In genomic region chr2:38706846-38707345, GRCh38 we compare ENCODE assay signal across 25 cellular contexts. TPM values are rescaled to one million over a fixed set of nuclear protein-coding genes. Genes with fewer than 3 reads are reported as not detected.
DNase-seq lines count a peak whose midpoint lies in the region; ATAC-seq and TF ChIP-seq lines count a peak whose summit lies in the region.
"Had no signal": no experiment of that assay in that cellular context is flagged by ENCODE, and none has a peak within 500 bp of the region (broad histone marks: within the 10 kb centered on the region; RNA-seq: fewer than 3 reads in every experiment).

No MANE protein-coding gene starts in this region.

- H3K4me3 Mint-ChIP-seq in T-helper 2 cell treated with Interferon-gamma antibody and Interleukin-4, amounts not matched to agents 5 μg/mL and 100 μg/mL, for 36 hours, result no peak overlapping the region
- no peak overlapping the region for H3K4me3 Mint-ChIP-seq in natural killer cell treated with Interleukin-12 subunit alpha and Interleukin-12 subunit beta and Interleukin-15 and Interleukin-18, amount 100 ng/mL, for 72 hours
- no peak overlapping the region for H3K4me3 Mint-ChIP-seq in natural killer cell
- H3K4me3 Mint-ChIP-seq in activated T-helper 17 cell treated with anti-CD3 and anti-CD28 coated beads, Interleukin-2, amount 50 U/mL, for 72 hours, result peak overlapping the region; percentile 50
- H3K4me3 Mint-ChIP-seq in stimulated activated naive CD8-positive, alpha-beta T cell treated with anti-CD3 and anti-CD28 coated beads, Interleukin-15, amount 100 ng/mL, for 72 hours, result peak overlapping the region in 1 of 2 donors; percentile 13
- H3K4me3 Mint-ChIP-seq: CD14-positive monocyte, GM23338, neural crest cell had no signal

- no peak for TF ChIP-seq CTCF in natural killer cell (IDR thresholded peaks at IDR 0.05)

- no peak for DNase-seq in T-helper 2 cell treated with Interferon-gamma antibody and Interleukin-4, amounts not matched to agents 5 μg/mL and 100 μg/mL, for 36 hours (ENCODE audit: low spot score)
- no peak for DNase-seq in T-helper 2 cell
- DNase-seq in natural killer cell treated with Interleukin-12 subunit alpha and Interleukin-12 subunit beta and Interleukin-15 and Interleukin-18, amount 100 ng/mL, for 72 hours (ENCODE audit: low spot score), result no peak
- DNase-seq in natural killer cell, result no peak
- DNase-seq in stimulated activated naive CD8-positive, alpha-beta T cell treated with anti-CD3 and anti-CD28 coated beads, Interleukin-15, amount 100 ng/mL, for 72 hours, result no peak
- no peak for DNase-seq in putamen (ENCODE audit: low spot score)
- DNase-seq in SKM-1 (lab: John Stamatoyannopoulos, UW; ENCODE audit: unreplicated experiment), result no peak
- DNase-seq: 8988T; activated CD4-positive, alpha-beta T cell treated with anti-CD3 and anti-CD28 coated beads, Interleukin-2, amount 50 U/mL, for 48 hours; activated T-cell treated with anti-CD3 and anti-CD28 coated beads for 4 hours; Kasumi-1; NCI-H1417 treated with DMSO at 0.1 percent for 48 hours; NCI-H2029 treated with DMSO at 0.1 percent for 48 hours; NCI-H524 treated with DMSO at 0.1 percent for 48 hours; NK-92 treated with Interleukin-12 subunit alpha and Interleukin-12 subunit beta, amount 100 ng/mL, for 24 hours; pancreas; PC-9; small intestine; stimulated activated naive CD4-positive, alpha-beta T cell had no signal

- intact Hi-C loops in natural killer cell (cut with micrococcal nuclease), result no loop called here

- H3K4me1 Mint-ChIP-seq in T-helper 2 cell treated with Interferon-gamma antibody and Interleukin-4, amounts not matched to agents 5 μg/mL and 100 μg/mL, for 36 hours (ENCODE audit: low read depth), result peaks cover 45% of the 10 kb centered on the region
- H3K4me1 Mint-ChIP-seq in natural killer cell treated with Interleukin-12 subunit alpha and Interleukin-12 subunit beta and Interleukin-15 and Interleukin-18, amount 100 ng/mL, for 72 hours (ENCODE audit: low read depth in 2 of 2), result peaks cover 23 to 24% of the 10 kb centered on the region in 2 donors
- peaks cover 8 to 18% of the 10 kb centered on the region in 2 donors for H3K4me1 Mint-ChIP-seq in natural killer cell
- peaks cover 45% of the 10 kb centered on the region for H3K4me1 Mint-ChIP-seq in activated T-helper 17 cell treated with anti-CD3 and anti-CD28 coated beads, Interleukin-2, amount 50 U/mL, for 72 hours
- H3K4me1 Mint-ChIP-seq in stimulated activated naive CD8-positive, alpha-beta T cell treated with anti-CD3 and anti-CD28 coated beads, Interleukin-15, amount 100 ng/mL, for 72 hours, result peaks cover 44% of the 10 kb centered on the region
- H3K4me1 Mint-ChIP-seq: CD14-positive monocyte had no signal

- peaks cover 5% of the 10 kb centered on the region for H3K9me3 Mint-ChIP-seq in T-helper 2 cell treated with Interferon-gamma antibody and Interleukin-4, amounts not matched to agents 5 μg/mL and 100 μg/mL, for 36 hours
- peaks cover 4% of the 10 kb centered on the region for H3K9me3 Mint-ChIP-seq in natural killer cell treated with Interleukin-12 subunit alpha and Interleukin-12 subunit beta and Interleukin-15 and Interleukin-18, amount 100 ng/mL, for 72 hours
- H3K9me3 Mint-ChIP-seq in natural killer cell, result peaks cover 3% of the 10 kb centered on the region in 2 donors
- H3K9me3 Mint-ChIP-seq in activated T-helper 17 cell treated with anti-CD3 and anti-CD28 coated beads, Interleukin-2, amount 50 U/mL, for 72 hours, result no peaks in the 10 kb centered on the region
- H3K9me3 Mint-ChIP-seq in stimulated activated naive CD8-positive, alpha-beta T cell treated with anti-CD3 and anti-CD28 coated beads, Interleukin-15, amount 100 ng/mL, for 72 hours, result peaks cover 6% of the 10 kb centered on the region in 2 donors

- no peaks in the 10 kb centered on the region for H3K27me3 Mint-ChIP-seq in T-helper 2 cell treated with Interferon-gamma antibody and Interleukin-4, amounts not matched to agents 5 μg/mL and 100 μg/mL, for 36 hours (ENCODE audit: low read depth)
- H3K27me3 Mint-ChIP-seq in natural killer cell treated with Interleukin-12 subunit alpha and Interleukin-12 subunit beta and Interleukin-15 and Interleukin-18, amount 100 ng/mL, for 72 hours, result no peaks in the 10 kb centered on the region
- H3K27me3 Mint-ChIP-seq in natural killer cell (ENCODE audit: low read depth in 2 of 2), result no peaks in the 10 kb centered on the region
- H3K27me3 Mint-ChIP-seq in activated T-helper 17 cell treated with anti-CD3 and anti-CD28 coated beads, Interleukin-2, amount 50 U/mL, for 72 hours, result no peaks in the 10 kb centered on the region
- H3K27me3 Mint-ChIP-seq in stimulated activated naive CD8-positive, alpha-beta T cell treated with anti-CD3 and anti-CD28 coated beads, Interleukin-15, amount 100 ng/mL, for 72 hours, result no peaks in the 10 kb centered on the region

- H3K36me3 Mint-ChIP-seq in T-helper 2 cell treated with Interferon-gamma antibody and Interleukin-4, amounts not matched to agents 5 μg/mL and 100 μg/mL, for 36 hours (ENCODE audit: low read depth), result peaks cover 42% of the 10 kb centered on the region
- H3K36me3 Mint-ChIP-seq in natural killer cell treated with Interleukin-12 subunit alpha and Interleukin-12 subunit beta and Interleukin-15 and Interleukin-18, amount 100 ng/mL, for 72 hours, result peaks cover 6% of the 10 kb centered on the region
- H3K36me3 Mint-ChIP-seq in natural killer cell, result no peaks in the 10 kb centered on the region
- peaks cover 86% of the 10 kb centered on the region for H3K36me3 Mint-ChIP-seq in activated T-helper 17 cell treated with anti-CD3 and anti-CD28 coated beads, Interleukin-2, amount 50 U/mL, for 72 hours (ENCODE audit: low read depth)

- ATAC-seq in natural killer cell treated with Interleukin-12 subunit alpha and Interleukin-12 subunit beta and Interleukin-15 and Interleukin-18, amount 100 ng/mL, for 72 hours, result no peak
- no peak for ATAC-seq in natural killer cell
- ATAC-seq in activated T-helper 17 cell treated with anti-CD3 and anti-CD28 coated beads, Interleukin-2, amount 50 U/mL, for 72 hours (replicated peaks), result no peak
- no peak for ATAC-seq in stimulated activated naive CD8-positive, alpha-beta T cell treated with anti-CD3 and anti-CD28 coated beads, Interleukin-15, amount 100 ng/mL, for 72 hours
- ATAC-seq: GM23338, left lobe of liver, pancreas, Right ventricle myocardium inferior had no signal

- peak overlapping the region; percentile 6 for H3K27ac Mint-ChIP-seq in T-helper 2 cell treated with Interferon-gamma antibody and Interleukin-4, amounts not matched to agents 5 μg/mL and 100 μg/mL, for 36 hours
- peak overlapping the region; percentile 21 to 34 for H3K27ac Mint-ChIP-seq in natural killer cell treated with Interleukin-12 subunit alpha and Interleukin-12 subunit beta and Interleukin-15 and Interleukin-18, amount 100 ng/mL, for 72 hours
- H3K27ac Mint-ChIP-seq in natural killer cell, result no peak overlapping the region
- peak overlapping the region; percentile 56 for H3K27ac Mint-ChIP-seq in activated T-helper 17 cell treated with anti-CD3 and anti-CD28 coated beads, Interleukin-2, amount 50 U/mL, for 72 hours
- H3K27ac Mint-ChIP-seq in stimulated activated naive CD8-positive, alpha-beta T cell treated with anti-CD3 and anti-CD28 coated beads, Interleukin-15, amount 100 ng/mL, for 72 hours, result peak overlapping the region; percentile 28 to 64
- H3K27ac Mint-ChIP-seq: GM23338 had no signal

RNA-seq across cellular contexts. Expression of gene GALM, which starts 41.0 kb away (rescaled TPM):
- total RNA-seq in natural killer cell treated with Interleukin-12 subunit alpha and Interleukin-12 subunit beta and Interleukin-15 and Interleukin-18, amount 100 ng/mL, for 72 hours, result 10 to 100 TPM; 19.9 to 50.0 TPM
- 10 to 100 TPM in 2 of 3 donors, 1 to 10 TPM in 1; 4.0 to 12.4 (median 11.0) TPM for total RNA-seq in natural killer cell
- 100 to 1,000 TPM in 1 of 2 donors, 10 to 100 TPM in 1; 85.2 to 123 TPM for total RNA-seq in activated T-helper 17 cell treated with anti-CD3 and anti-CD28 coated beads, Interleukin-2, amount 50 U/mL, for 72 hours

RNA-seq across cellular contexts. Expression of gene SRSF7, which starts 44.3 kb away (rescaled TPM):
- total RNA-seq in natural killer cell treated with Interleukin-12 subunit alpha and Interleukin-12 subunit beta and Interleukin-15 and Interleukin-18, amount 100 ng/mL, for 72 hours, result 100 to 1,000 TPM; 238 to 389 TPM
- total RNA-seq in natural killer cell, result 100 to 1,000 TPM; 323 to 538 (median 359) TPM
- total RNA-seq in activated T-helper 17 cell treated with anti-CD3 and anti-CD28 coated beads, Interleukin-2, amount 50 U/mL, for 72 hours, result 100 to 1,000 TPM; 199 to 366 TPM

Comparison
In these comparisons a context has a peak if more than half of its experiments do, and no peak if none do; other contexts are left out.
1. H3K27ac Mint-ChIP-seq: peak in T-helper 2 cell treated with Interferon-gamma antibody and Interleukin-4, amounts not matched to agents 5 μg/mL and 100 μg/mL, for 36 hours (single experiment), natural killer cell treated with Interleukin-12 subunit alpha and Interleukin-12 subunit beta and Interleukin-15 and Interleukin-18, amount 100 ng/mL, for 72 hours (2 of 2), activated T-helper 17 cell treated with anti-CD3 and anti-CD28 coated beads, Interleukin-2, amount 50 U/mL, for 72 hours (single experiment) and stimulated activated naive CD8-positive, alpha-beta T cell treated with anti-CD3 and anti-CD28 coated beads, Interleukin-15, amount 100 ng/mL, for 72 hours (2 of 2); none in natural killer cell (0 of 2).